In the genomic region with DNA sequence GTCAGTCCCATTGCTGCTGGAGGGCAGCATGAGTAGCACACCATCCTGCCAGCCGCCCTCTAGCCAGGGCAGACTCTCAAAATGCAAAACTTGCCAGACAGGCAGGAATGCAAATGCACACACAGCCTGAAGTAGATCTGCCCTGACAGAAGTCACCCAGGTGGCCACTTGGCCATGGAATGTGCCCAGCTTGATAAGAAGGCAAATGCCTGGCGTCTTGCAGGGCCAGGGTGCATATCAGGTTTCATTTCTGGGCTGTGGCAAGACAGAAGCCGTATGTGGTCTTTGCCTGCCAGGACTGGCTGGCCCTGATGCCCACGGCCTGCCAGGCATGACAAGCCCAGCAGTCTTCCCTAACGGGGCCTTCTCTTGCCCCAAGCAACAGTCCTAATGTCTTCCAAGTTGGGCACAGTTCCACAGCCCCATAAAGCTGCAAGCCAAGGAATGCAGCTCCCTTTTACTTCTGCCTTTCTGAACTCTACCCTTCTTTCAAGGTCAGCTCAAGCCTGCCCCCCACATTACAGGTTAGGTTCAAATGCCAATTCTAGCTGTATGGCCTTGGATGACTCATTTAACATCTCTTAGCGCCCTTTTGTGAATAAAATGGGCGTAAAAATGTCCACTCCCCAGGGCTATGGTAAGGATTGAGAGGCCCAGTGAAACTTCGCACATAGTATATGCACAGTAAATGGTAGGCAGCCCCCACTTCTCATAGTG, we compare ENCODE assay signal across 12 cellular contexts. TPM values are rescaled to one million over a fixed set of nuclear protein-coding genes. Genes with fewer than 3 reads are reported as not detected.
DNase-seq lines count a peak whose midpoint lies in the region; ATAC-seq, FAIRE-seq and TF ChIP-seq lines count a peak whose summit lies in the region.
"Had no signal": no experiment of that assay in that cellular context is flagged by ENCODE, and none has a peak within 500 bp of the region (broad histone marks: within the 10 kb centered on the region; RNA-seq: fewer than 3 reads in every experiment).

No MANE protein-coding gene starts in this region.

- WGBS in trophoblast cell (ENCODE audit: extremely low coverage, insufficient coverage, insufficient read length): no CpG with 5 or more reads among the region's 8 CpGs

- H4K8ac ChIP-seq in trophoblast cell (ENCODE audit: low read depth, low read length): no peak overlapping the region

- H2BK120ac ChIP-seq in trophoblast cell (ENCODE audit: insufficient read depth, low read length, poor library complexity): no peak overlapping the region

- H3K27ac ChIP-seq in foreskin keratinocyte (no peak overlapping the region), trophoblast cell (ENCODE audit: low read depth, low read length) (no peak overlapping the region)

- H3K9ac ChIP-seq in trophoblast cell (ENCODE audit: low read length): no peak overlapping the region

- H3K9me3 ChIP-seq in trophoblast cell (ENCODE audit: insufficient read depth, low read depth, low read length): peaks cover 3% of the 10 kb centered on the region

- no peaks in the 10 kb centered on the region for H3K36me3 Mint-ChIP-seq in natural killer cell treated with Interleukin-12 subunit alpha and Interleukin-12 subunit beta and Interleukin-15 and Interleukin-18, amount 100 ng/mL, for 72 hours
- H3K36me3 Mint-ChIP-seq in activated T-helper 17 cell treated with anti-CD3 and anti-CD28 coated beads, Interleukin-2, amount 50 U/mL, for 72 hours (ENCODE audit: low read depth): no peaks in the 10 kb centered on the region

- no peak overlapping the region for H4K12ac ChIP-seq in trophoblast cell (ENCODE audit: low read depth, low read length)

- no peaks in the 10 kb centered on the region for H3K9me3 Mint-ChIP-seq in natural killer cell treated with Interleukin-12 subunit alpha and Interleukin-12 subunit beta and Interleukin-15 and Interleukin-18, amount 100 ng/mL, for 72 hours
- H3K9me3 Mint-ChIP-seq in activated T-helper 17 cell treated with anti-CD3 and anti-CD28 coated beads, Interleukin-2, amount 50 U/mL, for 72 hours: peaks cover 3% of the 10 kb centered on the region

- H3K4me3 Mint-ChIP-seq in natural killer cell treated with Interleukin-12 subunit alpha and Interleukin-12 subunit beta and Interleukin-15 and Interleukin-18, amount 100 ng/mL, for 72 hours: no peak overlapping the region
- no peak overlapping the region for H3K4me3 Mint-ChIP-seq in activated T-helper 17 cell treated with anti-CD3 and anti-CD28 coated beads, Interleukin-2, amount 50 U/mL, for 72 hours

- no peak overlapping the region for H3K4me3 ChIP-seq in trophoblast cell (ENCODE audit: low read depth, low read length)

- DNase-seq in Daoy (ENCODE audit: low read depth) (peak; percentile 12), NCI-H2196 (lab: John Stamatoyannopoulos, UW; ENCODE audit: unreplicated experiment) (peak; percentile 54), foreskin keratinocyte (no peak), trophoblast cell (peak; percentile 24 to 56), HTR-8/SVneo (ENCODE audit: insufficient read length, low spot score) (no peak)
- DNase-seq in natural killer cell treated with Interleukin-12 subunit alpha and Interleukin-12 subunit beta and Interleukin-15 and Interleukin-18, amount 100 ng/mL, for 72 hours (ENCODE audit: low spot score): no peak
- DNase-seq: NCI-H226 had no signal

- H3K14ac ChIP-seq in trophoblast cell (ENCODE audit: low read length): no peak overlapping the region

- H3K4me1 ChIP-seq in foreskin keratinocyte (peaks cover 4% of the 10 kb centered on the region), trophoblast cell (ENCODE audit: control insufficient read depth in 1 of 2, insufficient read depth in 2 of 2, low read length in 2 of 2) (peaks cover 2 to 13% of the 10 kb centered on the region in 2 experiments)

- FAIRE-seq in HTR-8/SVneo (lab: Jason Lieb, UNC): no peak
- FAIRE-seq: keratinocyte had no signal

- peaks cover 5 to 21% of the 10 kb centered on the region in 2 donors for H3K27me3 Mint-ChIP-seq in natural killer cell treated with Interleukin-12 subunit alpha and Interleukin-12 subunit beta and Interleukin-15 and Interleukin-18, amount 100 ng/mL, for 72 hours
- H3K27me3 Mint-ChIP-seq in activated T-helper 17 cell treated with anti-CD3 and anti-CD28 coated beads, Interleukin-2, amount 50 U/mL, for 72 hours: peaks cover 18% of the 10 kb centered on the region

- no peak overlapping the region for H2BK5ac ChIP-seq in trophoblast cell (ENCODE audit: low read depth, low read length, poor library complexity)

- no peak overlapping the region for H3K4ac ChIP-seq in trophoblast cell (ENCODE audit: low read depth, low read length)

- no peak overlapping the region for H2AK5ac ChIP-seq in trophoblast cell (ENCODE audit: low read length)

- H3K27ac Mint-ChIP-seq in natural killer cell treated with Interleukin-12 subunit alpha and Interleukin-12 subunit beta and Interleukin-15 and Interleukin-18, amount 100 ng/mL, for 72 hours: no peak overlapping the region
- no peak overlapping the region for H3K27ac Mint-ChIP-seq in activated T-helper 17 cell treated with anti-CD3 and anti-CD28 coated beads, Interleukin-2, amount 50 U/mL, for 72 hours

- H3K4me2 ChIP-seq in trophoblast cell (ENCODE audit: low read length): no peak overlapping the region

- ATAC-seq in foreskin keratinocyte (peak; percentile 11), GM21381 (IDR thresholded peaks at IDR 0.05; ENCODE audit: unreplicated experiment) (no peak)
- no peak for ATAC-seq in natural killer cell treated with Interleukin-12 subunit alpha and Interleukin-12 subunit beta and Interleukin-15 and Interleukin-18, amount 100 ng/mL, for 72 hours
- no peak for ATAC-seq in activated T-helper 17 cell treated with anti-CD3 and anti-CD28 coated beads, Interleukin-2, amount 50 U/mL, for 72 hours (replicated peaks)

- H3K79me1 ChIP-seq in trophoblast cell (ENCODE audit: low read length): peaks cover 13% of the 10 kb centered on the region

- H3K4me1 Mint-ChIP-seq in natural killer cell treated with Interleukin-12 subunit alpha and Interleukin-12 subunit beta and Interleukin-15 and Interleukin-18, amount 100 ng/mL, for 72 hours (ENCODE audit: low read depth in 2 of 2): no peaks in the 10 kb centered on the region
- H3K4me1 Mint-ChIP-seq in activated T-helper 17 cell treated with anti-CD3 and anti-CD28 coated beads, Interleukin-2, amount 50 U/mL, for 72 hours: no peaks in the 10 kb centered on the region

- H3K18ac ChIP-seq in trophoblast cell (ENCODE audit: low read length): no peak overlapping the region

- no peaks in the 10 kb centered on the region for H3K79me2 ChIP-seq in trophoblast cell (ENCODE audit: control insufficient read depth, insufficient read depth, low read length, poor library complexity)

- H3K36me3 ChIP-seq in trophoblast cell (ENCODE audit: control insufficient read depth in 1 of 2, insufficient read depth in 2 of 2, low read length in 2 of 2): no peaks in the 10 kb centered on the region

- no peak for TF ChIP-seq CTCF in foreskin keratinocyte (conservative IDR thresholded peaks at IDR 0.05)

- no peak overlapping the region for H2BK12ac ChIP-seq in trophoblast cell (ENCODE audit: low read length)

- no peak overlapping the region for H3K23ac ChIP-seq in trophoblast cell (ENCODE audit: low read length)

- no peak overlapping the region for H2AFZ ChIP-seq in trophoblast cell (ENCODE audit: insufficient read depth, low read length, poor library complexity)

- H3K27me3 ChIP-seq in foreskin keratinocyte: peaks cover 5% of the 10 kb centered on the region
- no peaks in the 10 kb centered on the region for H3K27me3 ChIP-seq in trophoblast cell (ENCODE audit: insufficient read depth, low read length)

- no peak overlapping the region for H4K91ac ChIP-seq in trophoblast cell (ENCODE audit: low read depth, low read length)

RNA-seq across cellular contexts. Expression of gene POU2AF3, which starts 29.7 kb away (rescaled TPM):
- total RNA-seq in Daoy (2014; rRNA removed; shearing (Covaris generic)): not detected in 2 replicates
- not detected in 2 replicates for total RNA-seq in foreskin keratinocyte
- polyA plus RNA-seq in foreskin keratinocyte: not detected in 2 replicates
- polyA plus RNA-seq in trophoblast cell (2013): 2.4 and 3.4 TPM in 2 replicates
- total RNA-seq in natural killer cell treated with Interleukin-12 subunit alpha and Interleukin-12 subunit beta and Interleukin-15 and Interleukin-18, amount 100 ng/mL, for 72 hours: not detected
- total RNA-seq in activated T-helper 17 cell treated with anti-CD3 and anti-CD28 coated beads, Interleukin-2, amount 50 U/mL, for 72 hours: not detected
- total RNA-seq: pulmonary artery endothelial cell had no signal
- polyA plus RNA-seq: keratinocyte had no signal

RNA-seq across cellular contexts. Expression of gene POU2AF1, which starts 51.0 kb away (rescaled TPM):
- total RNA-seq in Daoy (2014; rRNA removed; shearing (Covaris generic)): not detected in 2 replicates
- total RNA-seq in foreskin keratinocyte: not detected in 2 replicates
- polyA plus RNA-seq in foreskin keratinocyte: not detected in 2 replicates
- polyA plus RNA-seq in trophoblast cell (2013): 0.08 TPM in 1 of 2 replicates, not detected in the other
- 1 to 10 TPM in 1 of 2 donors, not detected in 1; 4.2 TPM for total RNA-seq in natural killer cell treated with Interleukin-12 subunit alpha and Interleukin-12 subunit beta and Interleukin-15 and Interleukin-18, amount 100 ng/mL, for 72 hours
- total RNA-seq in activated T-helper 17 cell treated with anti-CD3 and anti-CD28 coated beads, Interleukin-2, amount 50 U/mL, for 72 hours: 10 to 100 TPM in 1 of 2 donors, 1 to 10 TPM in 1; 6.4 to 36.6 TPM
- total RNA-seq: epithelial cell of proximal tubule, pulmonary artery endothelial cell had no signal
- polyA plus RNA-seq: keratinocyte had no signal

Comparison
In these comparisons a context has a peak if more than half of its experiments do, and no peak if none do; other contexts are left out.
1. DNase-seq: peak in Daoy (single experiment), NCI-H2196 (single experiment) and trophoblast cell (2 of 2); none in foreskin keratinocyte (0 of 2), natural killer cell treated with Interleukin-12 subunit alpha and Interleukin-12 subunit beta and Interleukin-15 and Interleukin-18, amount 100 ng/mL, for 72 hours (single experiment) and HTR-8/SVneo (single experiment).